Comparison of ENCODE assay signal across 1 cellular context in the genomic region with DNA sequence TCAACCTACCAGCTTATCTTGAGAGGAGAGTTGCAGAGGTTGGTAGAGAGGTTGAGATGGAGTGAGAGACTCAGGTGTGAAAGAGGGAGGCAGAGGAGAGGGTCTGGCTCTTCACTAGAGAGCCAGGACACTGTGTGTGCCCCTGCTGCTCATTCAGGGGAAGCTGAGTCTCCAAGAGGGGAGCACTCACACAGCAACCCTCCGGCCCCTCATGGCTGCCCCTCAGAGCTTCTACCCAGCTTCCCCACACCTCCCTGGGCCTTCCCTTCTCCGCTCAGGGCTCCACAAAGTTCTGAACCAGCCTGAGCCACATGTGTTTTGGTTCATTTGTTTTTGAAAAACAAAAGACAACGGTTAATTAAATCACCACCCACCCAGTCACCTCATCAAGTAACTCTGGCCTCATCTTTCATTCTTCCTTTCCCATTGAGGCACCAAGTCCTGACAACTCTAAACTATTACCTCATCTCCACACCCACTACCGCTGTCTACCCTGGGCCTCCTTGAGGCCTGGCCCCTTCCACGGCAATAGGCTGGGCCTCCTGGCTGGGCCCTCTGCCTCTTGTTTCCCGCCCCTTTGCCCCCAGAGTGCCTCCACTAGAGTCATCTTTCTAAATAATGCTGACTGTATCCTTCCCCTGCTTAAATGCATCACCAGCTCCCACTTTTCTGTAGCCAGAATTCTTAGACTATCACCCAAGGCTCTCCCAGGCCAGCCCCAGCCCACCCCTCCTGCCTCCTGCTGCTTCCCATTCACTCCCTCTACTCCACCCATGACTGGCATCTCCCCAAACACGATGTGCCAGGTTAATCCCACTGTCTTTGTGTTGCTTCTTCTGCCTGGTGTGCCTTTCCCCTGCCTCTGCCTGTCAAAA.
TF ChIP-seq lines count a peak whose summit lies in the region.

No MANE protein-coding gene starts in this region.

TF ChIP-seq in H1, 55 proteins besides CTCF, POLR2A, EP300 and RAD21:
- TF ChIP-seq CREB1 (IDR thresholded peaks at IDR 0.05) (no peak), BCL11A (IDR thresholded peaks at IDR 0.05; ENCODE audit: low read depth in 2 of 2, low read length in 2 of 2) (no peak), RXRA (IDR thresholded peaks at IDR 0.05; ENCODE audit: insufficient read depth, low read depth, low read length) (no peak), CHD1 (IDR thresholded peaks at IDR 0.05; ENCODE audit: low read depth, low read length) (no peak), KDM1A (IDR thresholded peaks at IDR 0.05; ENCODE audit: borderline replicate concordance, low read length) (no peak), POLR2AphosphoS5 (IDR thresholded peaks at IDR 0.05; ENCODE audit: low read depth, low read length) (no peak), SIN3A (conservative IDR thresholded peaks at IDR 0.05 in 1 of 2, IDR thresholded peaks at IDR 0.05 in 1 of 2; ENCODE audit: low read depth in 1 of 2, low read length in 2 of 2) (no peak), ASH2L (IDR thresholded peaks at IDR 0.05; ENCODE audit: low read length) (no peak), CHD7 (IDR thresholded peaks at IDR 0.05; ENCODE audit: insufficient replicate concordance, low read length) (no peak), SP1 (IDR thresholded peaks at IDR 0.05; ENCODE audit: low read depth, low read length) (no peak), GABPA (IDR thresholded peaks at IDR 0.05; ENCODE audit: borderline replicate concordance, insufficient read depth, low read length) (no peak), JUND (IDR thresholded peaks at IDR 0.05; ENCODE audit: low read length) (no peak), POU5F1 (IDR thresholded peaks at IDR 0.05; ENCODE audit: low read depth, low read length) (no peak), TAF7 (optimal IDR thresholded peaks at IDR 0.05; ENCODE audit: borderline replicate concordance, low read depth, low read length) (no peak), RFX5 (IDR thresholded peaks at IDR 0.05; ENCODE audit: borderline replicate concordance, low read depth, low read length) (no peak), CBX8 (IDR thresholded peaks at IDR 0.05; ENCODE audit: borderline replicate concordance, low read depth, low read length) (no peak), EGR1 (IDR thresholded peaks at IDR 0.05; ENCODE audit: borderline replicate concordance, low read depth, low read length) (no peak), TCF12 (IDR thresholded peaks at IDR 0.05; ENCODE audit: low read depth, low read length) (no peak)
- TF ChIP-seq, protein P1, sequence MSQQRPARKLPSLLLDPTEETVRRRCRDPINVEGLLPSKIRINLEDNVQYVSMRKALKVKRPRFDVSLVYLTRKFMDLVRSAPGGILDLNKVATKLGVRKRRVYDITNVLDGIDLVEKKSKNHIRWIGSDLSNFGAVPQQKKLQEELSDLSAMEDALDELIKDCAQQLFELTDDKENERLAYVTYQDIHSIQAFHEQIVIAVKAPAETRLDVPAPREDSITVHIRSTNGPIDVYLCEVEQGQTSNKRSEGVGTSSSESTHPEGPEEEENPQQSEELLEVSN (IDR thresholded peaks at IDR 0.05) = no peak
